In genomic region chr1:9250586-9251381, GRCh38 we compare ENCODE assay signal across 1 cellular context.
TF ChIP-seq lines count a peak whose summit lies in the region.

No MANE protein-coding gene starts in this region.

TF ChIP-seq in HepG2, 621 proteins besides CTCF, POLR2A, EP300 and RAD21 (continued from another document):
- TF ChIP-seq, protein P1, sequence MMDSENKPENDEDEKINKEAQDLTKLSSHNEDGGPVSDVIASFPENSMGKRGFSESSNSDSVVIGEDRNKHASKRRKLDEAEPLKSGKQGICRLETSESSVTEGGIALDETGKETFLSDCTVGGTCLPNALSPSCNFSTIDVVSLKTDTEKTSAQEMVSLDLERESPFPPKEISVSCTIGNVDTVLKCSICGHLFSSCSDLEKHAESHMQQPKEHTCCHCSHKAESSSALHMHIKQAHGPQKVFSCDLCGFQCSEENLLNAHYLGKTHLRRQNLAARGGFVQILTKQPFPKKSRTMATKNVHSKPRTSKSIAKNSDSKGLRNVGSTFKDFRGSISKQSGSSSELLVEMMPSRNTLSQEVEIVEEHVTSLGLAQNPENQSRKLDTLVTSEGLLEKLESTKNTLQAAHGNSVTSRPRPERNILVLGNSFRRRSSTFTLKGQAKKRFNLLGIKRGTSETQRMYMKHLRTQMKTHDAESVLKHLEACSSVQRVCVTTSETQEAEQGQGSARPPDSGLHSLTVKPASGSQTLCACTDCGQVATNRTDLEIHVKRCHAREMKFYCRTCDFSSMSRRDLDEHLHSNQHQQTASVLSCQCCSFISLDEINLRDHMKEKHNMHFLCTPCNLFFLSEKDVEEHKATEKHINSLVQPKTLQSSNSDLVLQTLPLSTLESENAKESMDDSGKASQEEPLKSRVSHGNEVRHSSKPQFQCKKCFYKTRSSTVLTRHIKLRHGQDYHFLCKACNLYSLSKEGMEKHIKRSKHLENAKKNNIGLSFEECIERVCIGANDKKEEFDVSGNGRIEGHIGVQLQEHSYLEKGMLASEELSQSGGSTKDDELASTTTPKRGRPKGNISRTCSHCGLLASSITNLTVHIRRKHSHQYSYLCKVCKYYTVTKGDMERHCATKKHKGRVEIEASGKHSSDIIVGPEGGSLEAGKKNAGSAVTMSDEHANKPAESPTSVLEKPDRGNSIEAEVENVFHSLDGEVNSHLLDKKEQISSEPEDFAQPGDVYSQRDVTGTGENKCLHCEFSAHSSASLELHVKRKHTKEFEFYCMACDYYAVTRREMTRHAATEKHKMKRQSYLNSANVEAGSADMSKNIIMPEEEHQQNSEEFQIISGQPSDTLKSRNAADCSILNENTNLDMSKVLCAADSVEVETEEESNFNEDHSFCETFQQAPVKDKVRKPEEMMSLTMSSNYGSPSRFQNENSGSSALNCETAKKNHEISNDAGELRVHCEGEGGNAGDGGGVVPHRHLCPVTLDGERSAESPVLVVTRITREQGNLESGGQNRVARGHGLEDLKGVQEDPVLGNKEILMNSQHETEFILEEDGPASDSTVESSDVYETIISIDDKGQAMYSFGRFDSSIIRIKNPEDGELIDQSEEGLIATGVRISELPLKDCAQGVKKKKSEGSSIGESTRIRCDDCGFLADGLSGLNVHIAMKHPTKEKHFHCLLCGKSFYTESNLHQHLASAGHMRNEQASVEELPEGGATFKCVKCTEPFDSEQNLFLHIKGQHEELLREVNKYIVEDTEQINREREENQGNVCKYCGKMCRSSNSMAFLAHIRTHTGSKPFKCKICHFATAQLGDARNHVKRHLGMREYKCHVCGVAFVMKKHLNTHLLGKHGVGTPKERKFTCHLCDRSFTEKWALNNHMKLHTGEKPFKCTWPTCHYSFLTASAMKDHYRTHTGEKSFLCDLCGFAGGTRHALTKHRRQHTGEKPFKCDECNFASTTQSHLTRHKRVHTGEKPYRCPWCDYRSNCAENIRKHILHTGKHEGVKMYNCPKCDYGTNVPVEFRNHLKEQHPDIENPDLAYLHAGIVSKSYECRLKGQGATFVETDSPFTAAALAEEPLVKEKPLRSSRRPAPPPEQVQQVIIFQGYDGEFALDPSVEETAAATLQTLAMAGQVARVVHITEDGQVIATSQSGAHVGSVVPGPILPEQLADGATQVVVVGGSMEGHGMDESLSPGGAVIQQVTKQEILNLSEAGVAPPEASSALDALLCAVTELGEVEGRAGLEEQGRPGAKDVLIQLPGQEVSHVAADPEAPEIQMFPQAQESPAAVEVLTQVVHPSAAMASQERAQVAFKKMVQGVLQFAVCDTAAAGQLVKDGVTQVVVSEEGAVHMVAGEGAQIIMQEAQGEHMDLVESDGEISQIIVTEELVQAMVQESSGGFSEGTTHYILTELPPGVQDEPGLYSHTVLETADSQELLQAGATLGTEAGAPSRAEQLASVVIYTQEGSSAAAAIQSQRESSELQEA (CRISPR knock-in tag; IDR thresholded peaks at IDR 0.05; ENCODE audit: not compliant biosample characterization) = no peak
- TF ChIP-seq HNRNPLL (IDR thresholded peaks at IDR 0.05; ENCODE audit: low read depth, low read length, poor library complexity, severe bottlenecking) (no peak), ZNF292 (CRISPR knock-in tag; IDR thresholded peaks at IDR 0.05; ENCODE audit: borderline replicate concordance, low read depth) (peak; percentile 16; the same call in 1 of the 2 replicates), ZNF672 (CRISPR knock-in tag; IDR thresholded peaks at IDR 0.05) (no peak), POLR2G (IDR thresholded peaks at IDR 0.05; ENCODE audit: low read depth, low read length) (0 out of 2 replicates have a peak, but pooled peaks have one; percentile 43), SRY (CRISPR knock-in tag; IDR thresholded peaks at IDR 0.05) (no peak), PCBP1 (IDR thresholded peaks at IDR 0.05; ENCODE audit: borderline replicate concordance, low read depth, low read length) (no peak), YY1 (IDR thresholded peaks at IDR 0.05; ENCODE audit: insufficient read depth, insufficient replicate concordance, low read depth, low read length) (peak; percentile 6), HNF1B (CRISPR knock-in tag; IDR thresholded peaks at IDR 0.05) (peak; percentile 35; the same call in 1 of the 2 replicates), ZNF883 (CRISPR knock-in tag; IDR thresholded peaks at IDR 0.05; ENCODE audit: not compliant biosample characterization) (peak; percentile 6), ZBTB43 (CRISPR knock-in tag; conservative IDR thresholded peaks at IDR 0.05) (no peak), TFAP4 (IDR thresholded peaks at IDR 0.05; ENCODE audit: borderline replicate concordance, low read depth) (no peak), CEBPB (IDR thresholded peaks at IDR 0.05; ENCODE audit: borderline replicate concordance, low read depth, low read length) (peak; percentile 53; the same call in 1 of the 2 replicates), NR2F6 (IDR thresholded peaks at IDR 0.05) (0 out of 2 replicates have a peak, but pooled peaks have one; percentile 3), NR2F6 (CRISPR knock-in tag; IDR thresholded peaks at IDR 0.05) (no peak), EHMT2 (IDR thresholded peaks at IDR 0.05; ENCODE audit: borderline replicate concordance, low read depth, low read length) (no peak), ZNF563 (CRISPR knock-in tag; IDR thresholded peaks at IDR 0.05) (peak; percentile 24; the same call in 1 of the 2 replicates)
- TF ChIP-seq, protein P2, sequence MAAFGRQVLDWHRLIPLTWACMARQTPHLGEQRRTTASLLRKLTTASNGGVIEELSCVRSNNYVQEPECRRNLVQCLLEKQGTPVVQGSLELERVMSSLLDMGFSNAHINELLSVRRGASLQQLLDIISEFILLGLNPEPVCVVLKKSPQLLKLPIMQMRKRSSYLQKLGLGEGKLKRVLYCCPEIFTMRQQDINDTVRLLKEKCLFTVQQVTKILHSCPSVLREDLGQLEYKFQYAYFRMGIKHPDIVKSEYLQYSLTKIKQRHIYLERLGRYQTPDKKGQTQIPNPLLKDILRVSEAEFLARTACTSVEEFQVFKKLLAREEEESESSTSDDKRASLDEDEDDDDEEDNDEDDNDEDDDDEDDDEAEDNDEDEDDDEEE (CRISPR knock-in tag; IDR thresholded peaks at IDR 0.05) = peak; percentile 85
- TF ChIP-seq, protein P3, sequence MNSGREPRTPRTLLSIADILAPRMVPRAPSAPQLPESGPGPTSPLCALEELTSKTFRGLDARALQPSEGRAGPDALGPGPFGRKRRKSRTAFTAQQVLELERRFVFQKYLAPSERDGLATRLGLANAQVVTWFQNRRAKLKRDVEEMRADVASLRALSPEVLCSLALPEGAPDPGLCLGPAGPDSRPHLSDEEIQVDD (CRISPR knock-in tag; IDR thresholded peaks at IDR 0.05; ENCODE audit: borderline replicate concordance) = no peak
- TF ChIP-seq, protein P4, sequence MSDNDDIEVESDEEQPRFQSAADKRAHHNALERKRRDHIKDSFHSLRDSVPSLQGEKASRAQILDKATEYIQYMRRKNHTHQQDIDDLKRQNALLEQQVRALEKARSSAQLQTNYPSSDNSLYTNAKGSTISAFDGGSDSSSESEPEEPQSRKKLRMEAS (IDR thresholded peaks at IDR 0.05) = no peak
- TF ChIP-seq, protein P5, sequence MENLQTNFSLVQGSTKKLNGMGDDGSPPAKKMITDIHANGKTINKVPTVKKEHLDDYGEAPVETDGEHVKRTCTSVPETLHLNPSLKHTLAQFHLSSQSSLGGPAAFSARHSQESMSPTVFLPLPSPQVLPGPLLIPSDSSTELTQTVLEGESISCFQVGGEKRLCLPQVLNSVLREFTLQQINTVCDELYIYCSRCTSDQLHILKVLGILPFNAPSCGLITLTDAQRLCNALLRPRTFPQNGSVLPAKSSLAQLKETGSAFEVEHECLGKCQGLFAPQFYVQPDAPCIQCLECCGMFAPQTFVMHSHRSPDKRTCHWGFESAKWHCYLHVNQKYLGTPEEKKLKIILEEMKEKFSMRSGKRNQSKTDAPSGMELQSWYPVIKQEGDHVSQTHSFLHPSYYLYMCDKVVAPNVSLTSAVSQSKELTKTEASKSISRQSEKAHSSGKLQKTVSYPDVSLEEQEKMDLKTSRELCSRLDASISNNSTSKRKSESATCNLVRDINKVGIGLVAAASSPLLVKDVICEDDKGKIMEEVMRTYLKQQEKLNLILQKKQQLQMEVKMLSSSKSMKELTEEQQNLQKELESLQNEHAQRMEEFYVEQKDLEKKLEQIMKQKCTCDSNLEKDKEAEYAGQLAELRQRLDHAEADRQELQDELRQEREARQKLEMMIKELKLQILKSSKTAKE (CRISPR knock-in tag; IDR thresholded peaks at IDR 0.05; ENCODE audit: borderline replicate concordance) = 0 out of 2 replicates have a peak, but pooled peaks have one; percentile 11
- TF ChIP-seq, protein P6, sequence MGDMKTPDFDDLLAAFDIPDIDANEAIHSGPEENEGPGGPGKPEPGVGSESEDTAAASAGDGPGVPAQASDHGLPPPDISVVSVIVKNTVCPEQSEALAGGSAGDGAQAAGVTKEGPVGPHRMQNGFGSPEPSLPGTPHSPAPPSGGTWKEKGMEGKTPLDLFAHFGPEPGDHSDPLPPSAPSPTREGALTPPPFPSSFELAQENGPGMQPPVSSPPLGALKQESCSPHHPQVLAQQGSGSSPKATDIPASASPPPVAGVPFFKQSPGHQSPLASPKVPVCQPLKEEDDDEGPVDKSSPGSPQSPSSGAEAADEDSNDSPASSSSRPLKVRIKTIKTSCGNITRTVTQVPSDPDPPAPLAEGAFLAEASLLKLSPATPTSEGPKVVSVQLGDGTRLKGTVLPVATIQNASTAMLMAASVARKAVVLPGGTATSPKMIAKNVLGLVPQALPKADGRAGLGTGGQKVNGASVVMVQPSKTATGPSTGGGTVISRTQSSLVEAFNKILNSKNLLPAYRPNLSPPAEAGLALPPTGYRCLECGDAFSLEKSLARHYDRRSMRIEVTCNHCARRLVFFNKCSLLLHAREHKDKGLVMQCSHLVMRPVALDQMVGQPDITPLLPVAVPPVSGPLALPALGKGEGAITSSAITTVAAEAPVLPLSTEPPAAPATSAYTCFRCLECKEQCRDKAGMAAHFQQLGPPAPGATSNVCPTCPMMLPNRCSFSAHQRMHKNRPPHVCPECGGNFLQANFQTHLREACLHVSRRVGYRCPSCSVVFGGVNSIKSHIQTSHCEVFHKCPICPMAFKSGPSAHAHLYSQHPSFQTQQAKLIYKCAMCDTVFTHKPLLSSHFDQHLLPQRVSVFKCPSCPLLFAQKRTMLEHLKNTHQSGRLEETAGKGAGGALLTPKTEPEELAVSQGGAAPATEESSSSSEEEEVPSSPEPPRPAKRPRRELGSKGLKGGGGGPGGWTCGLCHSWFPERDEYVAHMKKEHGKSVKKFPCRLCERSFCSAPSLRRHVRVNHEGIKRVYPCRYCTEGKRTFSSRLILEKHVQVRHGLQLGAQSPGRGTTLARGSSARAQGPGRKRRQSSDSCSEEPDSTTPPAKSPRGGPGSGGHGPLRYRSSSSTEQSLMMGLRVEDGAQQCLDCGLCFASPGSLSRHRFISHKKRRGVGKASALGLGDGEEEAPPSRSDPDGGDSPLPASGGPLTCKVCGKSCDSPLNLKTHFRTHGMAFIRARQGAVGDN (CRISPR knock-in tag; IDR thresholded peaks at IDR 0.05) = peak; percentile 13
